In genomic region chr2:85579266-85579935, GRCh38 we compare ENCODE assay signal across 8 cellular contexts. TPM values are rescaled to one million over a fixed set of nuclear protein-coding genes. Genes with fewer than 3 reads are reported as not detected.
DNase-seq lines count a peak whose midpoint lies in the region; ATAC-seq, FAIRE-seq and TF ChIP-seq lines count a peak whose summit lies in the region.

No MANE protein-coding gene starts in this region.

- no peak for TF ChIP-seq POLR2A in GM12878 (IDR thresholded peaks at IDR 0.05; ENCODE audit: low read depth, low read length)
- TF ChIP-seq POLR2A in transverse colon (IDR thresholded peaks at IDR 0.05) = no peak

- in situ Hi-C loops in GM12878 (cut with MboI) (no loop called here), transverse colon (cut with MboI; ENCODE audit: low pct_ligation_motif_present in 1 of 4, low pct_unique_long_range_greater_than_20kb in 1 of 4, low sequenced_read_pairs in 3 of 4) (no loop called here)

- peaks cover 38% of the 10 kb centered on the region for H3K36me3 Mint-ChIP-seq in activated CD4-positive, alpha-beta T cell treated with anti-CD3 and anti-CD28 coated beads, Interleukin-2, amount 10 ng/mL, durations not matched to agents 7 days and 5 days (ENCODE audit: low read depth)

- peak overlapping the region; percentile 11; the same call in 1 of the 2 replicates for H2AFZ ChIP-seq in GM12878 (ENCODE audit: control insufficient read depth, low read depth, low read length)

- peak overlapping the region; percentile 85 for H3K4me2 ChIP-seq in GM12878 (ENCODE audit: control insufficient read depth, insufficient read depth)

- TF ChIP-seq CTCF in GM12878 (IDR thresholded peaks at IDR 0.05 in 2 of 3, conservative IDR thresholded peaks at IDR 0.05 in 1 of 3; ENCODE audit: control insufficient read depth in 2 of 3, extremely low read depth in 1 of 3, insufficient read depth in 1 of 3, low read depth in 3 of 3, low read length in 3 of 3) (no peak), lung (IDR thresholded peaks at IDR 0.05; ENCODE audit: control extremely low read depth, extremely low read depth) (no peak), transverse colon (IDR thresholded peaks at IDR 0.05) (no peak)

- POLR2A ChIA-PET in activated CD4-positive, alpha-beta T cell treated with anti-CD3 and anti-CD28 coated beads, Interleukin-2, amount 10 ng/mL, durations not matched to agents 7 days and 5 days (lab: Charles Lee) = no interaction called here
- POLR2A ChIA-PET in GM12878 (lab: Charles Lee) = interaction anchor here (0.7 to 4.6 kb wide), 7 partner anchors 8 to 41 kb away, joined by 3 to 57 read pairs (median 5); partner anchors contain the start of genes GGCX, MAT2A, RNF181 and TMEM150A

- SMC1A ChIA-PET in GM12878 (lab: Charles Lee; ENCODE audit: uncharacterized antibody, unreplicated experiment) = interaction anchor here (0.6 to 4.4 kb wide), 10 partner anchors 8 to 261 kb away, joined by 3 to 20 read pairs (median 4); partner anchors contain the start of gene RNF181

- DNase-seq in activated CD4-positive, alpha-beta T cell treated with anti-CD3 and anti-CD28 coated beads, Interleukin-2, amount 10 ng/mL, durations not matched to agents 7 days and 5 days = no peak
- no peak for DNase-seq in activated CD4-positive, alpha-beta T cell treated with anti-CD3 and anti-CD28 coated beads for 1 hour
- DNase-seq in GM12878 (ENCODE audit: low read depth, low spot score) (no peak), lung (ENCODE audit: low spot score) (no peak), transverse colon (no peak)

- peak overlapping the region; percentile 77 for H3K4me3 ChIP-seq in GM12878
- no peak overlapping the region for H3K4me3 ChIP-seq in lung
- H3K4me3 ChIP-seq in transverse colon = peak overlapping the region in 1 of 4 donors; percentile 65

- peak overlapping the region; percentile 82 for H3K9ac ChIP-seq in GM12878 (ENCODE audit: control insufficient read depth, insufficient read depth, low read length)

- H3K4me1 Mint-ChIP-seq in activated CD4-positive, alpha-beta T cell treated with anti-CD3 and anti-CD28 coated beads, Interleukin-2, amount 10 ng/mL, durations not matched to agents 7 days and 5 days = peaks cover 50% of the 10 kb centered on the region

- H3K27me3 Mint-ChIP-seq in activated CD4-positive, alpha-beta T cell treated with anti-CD3 and anti-CD28 coated beads, Interleukin-2, amount 10 ng/mL, durations not matched to agents 7 days and 5 days = no peaks in the 10 kb centered on the region

- no peak for FAIRE-seq in GM12878 (lab: Jason Lieb, UNC)

- H3K9me3 Mint-ChIP-seq in activated CD4-positive, alpha-beta T cell treated with anti-CD3 and anti-CD28 coated beads, Interleukin-2, amount 10 ng/mL, durations not matched to agents 7 days and 5 days = no peaks in the 10 kb centered on the region

- BruUV-seq in GM12878 (replicated peaks; lab: Mats Ljungman, UMichigan) = TSS peak; percentile 68

- H3K4me1 ChIP-seq in GM12878 (ENCODE audit: control insufficient read depth, insufficient read depth, low read length) (peaks cover 19% of the 10 kb centered on the region), lung (ENCODE audit: control insufficient read depth in 2 of 2, insufficient read depth in 2 of 2, low read length in 2 of 2) (peaks cover 0 to 23% of the 10 kb centered on the region in 2 donors), transverse colon (peaks cover 11 to 46% (median 26%) of the 10 kb centered on the region in 4 donors)

- TF ChIP-seq RAD21 in GM12878 (IDR thresholded peaks at IDR 0.05; ENCODE audit: insufficient read depth, low read depth, low read length) = no peak

- intact Hi-C loops in GM12878 (cut with micrococcal nuclease; ENCODE audit: unreplicated experiment) (no loop called here), transverse colon (cut with DNase I; ENCODE audit: low total_unique reads) (no loop called here)

- peaks cover 26% of the 10 kb centered on the region for H3K79me2 ChIP-seq in GM12878 (ENCODE audit: control insufficient read depth, insufficient read depth, low read length)

- TF ChIP-seq EP300 in GM12878 (IDR thresholded peaks at IDR 0.05; ENCODE audit: borderline replicate concordance in 1 of 2, control insufficient read depth in 1 of 2, low read depth in 2 of 2, low read length in 2 of 2) (no peak), transverse colon (IDR thresholded peaks at IDR 0.05; ENCODE audit: low read depth) (no peak)

- H3K36me3 ChIP-seq in GM12878 (ENCODE audit: control insufficient read depth in 2 of 2, insufficient read depth in 2 of 2, low read length in 1 of 2) = peaks cover 0 to 6% of the 10 kb centered on the region in 2 experiments; a peak in 2 of 4 replicates
- peaks cover 0 to 7% of the 10 kb centered on the region in 2 donors for H3K36me3 ChIP-seq in lung (ENCODE audit: control insufficient read depth in 2 of 2, insufficient read depth in 2 of 2, low read length in 2 of 2)
- no peaks in the 10 kb centered on the region for H3K36me3 ChIP-seq in transverse colon

- H3K27ac ChIP-seq in GM12878 (ENCODE audit: control insufficient read depth, insufficient read depth) (peak overlapping the region; percentile 77), lung (ENCODE audit: low read depth in 1 of 2, low read length in 1 of 2) (peak overlapping the region; percentile 10 to 96), transverse colon (peak overlapping the region; percentile 78 to 95 (median 84))

- CTCF ChIA-PET in activated CD4-positive, alpha-beta T cell treated with anti-CD3 and anti-CD28 coated beads, Interleukin-2, amount 10 ng/mL, durations not matched to agents 7 days and 5 days (lab: Charles Lee) = interaction anchor here (0.8 to 2.3 kb wide), 2 partner anchors 15 to 27 kb away, joined by 3 to 10 read pairs; no protein-coding TSS in a partner anchor
- CTCF ChIA-PET in GM12878 (lab: Yijun Ruan, JAX) = interaction anchor here (0.7 to 1.6 kb wide), 5 partner anchors 9 to 108 kb away, joined by 3 to 5 read pairs (median 3); partner anchors contain the start of gene RNF181

- peak overlapping the region; percentile 92 for H3K27ac Mint-ChIP-seq in activated CD4-positive, alpha-beta T cell treated with anti-CD3 and anti-CD28 coated beads, Interleukin-2, amount 10 ng/mL, durations not matched to agents 7 days and 5 days

- no peaks in the 10 kb centered on the region for H3K27me3 ChIP-seq in GM12878 (replicated peaks in 1 of 2; ENCODE audit: control insufficient read depth in 2 of 2, insufficient read depth in 2 of 2, low read length in 1 of 2)
- H3K27me3 ChIP-seq in lung (ENCODE audit: control insufficient read depth, insufficient read depth) = no peaks in the 10 kb centered on the region
- H3K27me3 ChIP-seq in transverse colon = no peaks in the 10 kb centered on the region

- RAD21 ChIA-PET in GM12878 (lab: Charles Lee; ENCODE audit: unreplicated experiment) = interaction anchor here (0.8 to 1.2 kb wide), 6 partner anchors 27 to 225 kb away, joined by 3 to 4 read pairs (median 3); partner anchors contain the start of genes ELMOD3, RETSAT and SH2D6

- ATAC-seq in GM12878 (peak; percentile 12; the same call in 2 of the 3 replicates), lung (ENCODE audit: insufficient read depth, low FRiP score) (no peak), GM18861 (IDR thresholded peaks at IDR 0.05; ENCODE audit: unreplicated experiment) (no peak), HG03039 (IDR thresholded peaks at IDR 0.05; ENCODE audit: unreplicated experiment) (no peak), GM19035 (IDR thresholded peaks at IDR 0.05; ENCODE audit: unreplicated experiment) (no peak)

- peak overlapping the region; percentile 93 for H3K4me3 Mint-ChIP-seq in activated CD4-positive, alpha-beta T cell treated with anti-CD3 and anti-CD28 coated beads, Interleukin-2, amount 10 ng/mL, durations not matched to agents 7 days and 5 days

- no peaks in the 10 kb centered on the region for H3K9me3 ChIP-seq in GM12878 (replicated peaks; ENCODE audit: control insufficient read depth, insufficient read depth, low read length)
- H3K9me3 ChIP-seq in lung (ENCODE audit: control insufficient read depth in 2 of 2, insufficient read depth in 1 of 2, low read length in 1 of 2) = no peaks in the 10 kb centered on the region
- H3K9me3 ChIP-seq in transverse colon = no peaks in the 10 kb centered on the region

- WGBS in GM12878 (ENCODE audit: insufficient coverage, insufficient replicate concordance, low lambda C conversion rate, missing lambda C conversion rate) = 64% methylated on average over 6 of the region's 6 CpGs
- WGBS in lung, 2 donors = 21 to 28% methylated on average over 6 of the region's 6 CpGs
- WGBS in transverse colon (ENCODE audit: low coverage in 1 of 2), 2 donors = 20 to 60% methylated on average over 1 to 6 of the region's 6 CpGs

- H4K20me1 ChIP-seq in GM12878 (ENCODE audit: control insufficient read depth, insufficient read depth) = no peaks in the 10 kb centered on the region

RNA-seq across cellular contexts. Expression of gene VAMP8, which starts 2.0 kb away (rescaled TPM):
- 100 to 1,000 TPM; 131 to 149 TPM for total RNA-seq in activated CD4-positive, alpha-beta T cell treated with anti-CD3 and anti-CD28 coated beads, Interleukin-2, amount 10 ng/mL, durations not matched to agents 7 days and 5 days
- total RNA-seq in GM12878 (2013; cell fraction: nucleolus; rRNA removed) = 10.0 and 11.3 TPM in 2 replicates
- 148 and 159 TPM in 2 replicates for total RNA-seq in GM12878 (2014; rRNA removed)
- total RNA-seq in GM12878 (2014; rRNA removed; fragmentation: Illumina TruSeq; extraction: Trizol) = 89.5 and 93.6 TPM in 2 replicates
- 135 and 141 TPM in 2 replicates for total RNA-seq in GM12878 (2021)
- 198 TPM for polyA plus RNA-seq in GM12878 (2011; ENCODE audit: low read depth)
- polyA plus RNA-seq in GM12878 (2011; rRNA removed) = 266 and 269 TPM in 2 replicates
- 215 and 276 TPM in 2 replicates for polyA plus RNA-seq in GM12878 (2011; cell fraction: cytosol; rRNA removed)
- 114 and 161 TPM in 2 replicates for polyA plus RNA-seq in GM12878 (2011; cell fraction: nucleus; rRNA removed)
- polyA plus RNA-seq in GM12878 (2012) = 106 and 136 TPM in 2 replicates
- polyA plus RNA-seq in GM12878 (2014; fragmentation: Illumina TruSeq; extraction: Trizol) = 266 and 296 TPM in 2 replicates
- polyA plus RNA-seq in GM12878 (2014; fragmentation: Nextera tagmentation; extraction: Ambion mirVana) = 100 to 1,000 TPM; 544 to 744 TPM
- 184 and 193 TPM in 2 replicates for polyA plus RNA-seq in GM12878 (2014; rRNA removed)
- polyA plus RNA-seq in GM12878 (2016; fragmentation: Nextera tagmentation; extraction: Ambion mirVana) = 100 to 1,000 TPM; 210 to 223 TPM
- 72.3 and 75.0 TPM in 2 replicates for polyA minus RNA-seq in GM12878 (2011; rRNA and poly(A)+ RNA removed)
- 9.9 and 19.6 TPM in 2 replicates for polyA minus RNA-seq in GM12878 (2011; cell fraction: cytosol; rRNA and poly(A)+ RNA removed)
- polyA minus RNA-seq in GM12878 (2011; cell fraction: nucleus; rRNA and poly(A)+ RNA removed) = 19.1 and 20.6 TPM in 2 replicates
- total RNA-seq in lung = 100 to 1,000 TPM in 1 of 2 donors, 10 to 100 TPM in 1; 64.0 to 207 TPM
- polyA plus RNA-seq in lung = 100 to 1,000 TPM; 434 to 626 TPM
- total RNA-seq in transverse colon = 100 to 1,000 TPM in 3 of 4 donors, 10 to 100 TPM in 1; 10.5 to 186 (median 147) TPM

RNA-seq across cellular contexts. Expression of gene VAMP5, which starts 4.8 kb away (rescaled TPM):
- total RNA-seq in activated CD4-positive, alpha-beta T cell treated with anti-CD3 and anti-CD28 coated beads, Interleukin-2, amount 10 ng/mL, durations not matched to agents 7 days and 5 days = 10 to 100 TPM; 61.5 to 67.4 TPM
- not detected in 2 replicates for total RNA-seq in GM12878 (2013; cell fraction: nucleolus; rRNA removed)
- total RNA-seq in GM12878 (2014; rRNA removed) (17.7 and 19.3 TPM in 2 replicates), GM12878 (2014; rRNA removed; fragmentation: Illumina TruSeq; extraction: Trizol) (6.7 and 7.4 TPM in 2 replicates), GM12878 (2021) (21.8 and 24.5 TPM in 2 replicates), lung (10 to 100 TPM; 18.5 to 68.8 TPM), transverse colon (10 to 100 TPM in 2 of 4 donors, 1 to 10 TPM in 1, not detected in 1; 9.4 to 26.9 (median 17.1) TPM)
- 48.6 TPM for polyA plus RNA-seq in GM12878 (2011; ENCODE audit: low read depth)
- polyA plus RNA-seq in GM12878 (2011; rRNA removed) (1.4 and 3.8 TPM in 2 replicates), GM12878 (2014; fragmentation: Illumina TruSeq; extraction: Trizol) (11.0 and 22.0 TPM in 2 replicates), GM12878 (2014; fragmentation: Nextera tagmentation; extraction: Ambion mirVana) (10 to 100 TPM; 37.1 to 52.7 TPM), GM12878 (2014; rRNA removed) (31.3 and 38.3 TPM in 2 replicates), GM12878 (2016; fragmentation: Nextera tagmentation; extraction: Ambion mirVana) (10 to 100 TPM; 23.8 to 28.0 TPM), lung (100 to 1,000 TPM in 1 of 2 donors, 10 to 100 TPM in 1; 77.3 to 165 TPM)
- polyA plus RNA-seq in GM12878 (2011; cell fraction: cytosol; rRNA removed) = 5.0 and 5.5 TPM in 2 replicates
- polyA plus RNA-seq in GM12878 (2011; cell fraction: nucleus; rRNA removed) = 7.6 TPM in 2 replicates
- 49.1 and 56.1 TPM in 2 replicates for polyA plus RNA-seq in GM12878 (2012)
- polyA minus RNA-seq in GM12878 (2011; rRNA and poly(A)+ RNA removed) = 1.7 and 1.8 TPM in 2 replicates
- not detected in 2 replicates for polyA minus RNA-seq in GM12878 (2011; cell fraction: cytosol; rRNA and poly(A)+ RNA removed)
- 0.60 TPM in 1 of 2 replicates, not detected in the other for polyA minus RNA-seq in GM12878 (2011; cell fraction: nucleus; rRNA and poly(A)+ RNA removed)

RNA-seq across cellular contexts. Expression of gene RNF181, which starts 16.1 kb away (rescaled TPM):
- 100 to 1,000 TPM in 1 of 2 experiments, 10 to 100 TPM in 1; 89.7 to 106 TPM for total RNA-seq in activated CD4-positive, alpha-beta T cell treated with anti-CD3 and anti-CD28 coated beads, Interleukin-2, amount 10 ng/mL, durations not matched to agents 7 days and 5 days
- 54.5 and 56.8 TPM in 2 replicates for total RNA-seq in GM12878 (2013; cell fraction: nucleolus; rRNA removed)
- total RNA-seq in GM12878 (2014; rRNA removed) (191 and 198 TPM in 2 replicates), GM12878 (2014; rRNA removed; fragmentation: Illumina TruSeq; extraction: Trizol) (141 TPM in 2 replicates), GM12878 (2021) (89.7 and 101 TPM in 2 replicates), lung (100 to 1,000 TPM in 1 of 2 donors, 10 to 100 TPM in 1; 90.2 to 105 TPM), transverse colon (100 to 1,000 TPM in 3 of 4 donors, 10 to 100 TPM in 1; 23.9 to 164 (median 141) TPM)
- polyA plus RNA-seq in GM12878 (2011; ENCODE audit: low read depth) = 339 TPM
- polyA plus RNA-seq in GM12878 (2011; rRNA removed) (264 and 409 TPM in 2 replicates), GM12878 (2014; fragmentation: Illumina TruSeq; extraction: Trizol) (145 and 196 TPM in 2 replicates), GM12878 (2014; fragmentation: Nextera tagmentation; extraction: Ambion mirVana) (100 to 1,000 TPM; 354 to 368 TPM), GM12878 (2014; rRNA removed) (219 and 235 TPM in 2 replicates), GM12878 (2016; fragmentation: Nextera tagmentation; extraction: Ambion mirVana) (100 to 1,000 TPM; 207 to 235 TPM), lung (100 to 1,000 TPM; 265 to 296 TPM)
- 465 and 580 TPM in 2 replicates for polyA plus RNA-seq in GM12878 (2011; cell fraction: cytosol; rRNA removed)
- polyA plus RNA-seq in GM12878 (2011; cell fraction: nucleus; rRNA removed) = 231 and 428 TPM in 2 replicates
- 222 and 245 TPM in 2 replicates for polyA plus RNA-seq in GM12878 (2012)
- polyA minus RNA-seq in GM12878 (2011; rRNA and poly(A)+ RNA removed) = 149 and 194 TPM in 2 replicates
- 33.7 and 36.6 TPM in 2 replicates for polyA minus RNA-seq in GM12878 (2011; cell fraction: cytosol; rRNA and poly(A)+ RNA removed)
- polyA minus RNA-seq in GM12878 (2011; cell fraction: nucleus; rRNA and poly(A)+ RNA removed) = 64.7 and 71.0 TPM in 2 replicates

RNA-seq across cellular contexts. Expression of gene GGCX, which starts 18.1 kb away (rescaled TPM):
- total RNA-seq in activated CD4-positive, alpha-beta T cell treated with anti-CD3 and anti-CD28 coated beads, Interleukin-2, amount 10 ng/mL, durations not matched to agents 7 days and 5 days = 10 to 100 TPM; 20.8 to 22.8 TPM
- total RNA-seq in GM12878 (2013; cell fraction: nucleolus; rRNA removed) = 42.9 and 48.5 TPM in 2 replicates
- total RNA-seq in GM12878 (2014; rRNA removed) (22.2 and 23.6 TPM in 2 replicates), GM12878 (2014; rRNA removed; fragmentation: Illumina TruSeq; extraction: Trizol) (18.5 and 20.8 TPM in 2 replicates), GM12878 (2021) (22.9 and 24.6 TPM in 2 replicates), lung (10 to 100 TPM; 41.5 to 69.2 TPM), transverse colon (10 to 100 TPM in 3 of 4 donors, 1 to 10 TPM in 1; 7.9 to 31.3 (median 23.5) TPM)
- 14.0 TPM for polyA plus RNA-seq in GM12878 (2011; ENCODE audit: low read depth)
- polyA plus RNA-seq in GM12878 (2011; rRNA removed) (20.5 and 26.1 TPM in 2 replicates), GM12878 (2014; fragmentation: Illumina TruSeq; extraction: Trizol) (18.1 and 22.5 TPM in 2 replicates), GM12878 (2014; fragmentation: Nextera tagmentation; extraction: Ambion mirVana) (10 to 100 TPM; 46.6 to 52.7 TPM), GM12878 (2014; rRNA removed) (27.0 and 37.6 TPM in 2 replicates), GM12878 (2016; fragmentation: Nextera tagmentation; extraction: Ambion mirVana) (10 to 100 TPM; 25.4 to 30.3 TPM), lung (10 to 100 TPM; 21.8 to 48.1 TPM)
- polyA plus RNA-seq in GM12878 (2011; cell fraction: cytosol; rRNA removed) = 31.8 and 34.8 TPM in 2 replicates
- polyA plus RNA-seq in GM12878 (2011; cell fraction: nucleus; rRNA removed) = 31.5 and 36.5 TPM in 2 replicates
- polyA plus RNA-seq in GM12878 (2012) = 16.8 and 18.2 TPM in 2 replicates
- polyA minus RNA-seq in GM12878 (2011; rRNA and poly(A)+ RNA removed) = 23.8 and 26.3 TPM in 2 replicates
- 4.2 and 5.5 TPM in 2 replicates for polyA minus RNA-seq in GM12878 (2011; cell fraction: cytosol; rRNA and poly(A)+ RNA removed)
- 30.6 and 37.6 TPM in 2 replicates for polyA minus RNA-seq in GM12878 (2011; cell fraction: nucleus; rRNA and poly(A)+ RNA removed)

RNA-seq across cellular contexts. Expression of gene TMEM150A, which starts 23.1 kb away (rescaled TPM):
- total RNA-seq in activated CD4-positive, alpha-beta T cell treated with anti-CD3 and anti-CD28 coated beads, Interleukin-2, amount 10 ng/mL, durations not matched to agents 7 days and 5 days = 1 to 10 TPM; 1.5 to 1.7 TPM
- 3.0 and 4.0 TPM in 2 replicates for total RNA-seq in GM12878 (2013; cell fraction: nucleolus; rRNA removed)
- total RNA-seq in GM12878 (2014; rRNA removed) (2.7 and 3.3 TPM in 2 replicates), GM12878 (2014; rRNA removed; fragmentation: Illumina TruSeq; extraction: Trizol) (1.3 and 1.7 TPM in 2 replicates), GM12878 (2021) (2.5 and 3.8 TPM in 2 replicates), lung (10 to 100 TPM; 10.2 to 29.0 TPM), transverse colon (10 to 100 TPM in 2 of 4 donors, 1 to 10 TPM in 2; 5.2 to 21.7 (median 12.8) TPM)
- polyA plus RNA-seq in GM12878 (2011; ENCODE audit: low read depth) = 2.3 TPM
- polyA plus RNA-seq in GM12878 (2011; rRNA removed) (0.68 and 1.6 TPM in 2 replicates), GM12878 (2014; fragmentation: Illumina TruSeq; extraction: Trizol) (0.68 and 2.5 TPM in 2 replicates), GM12878 (2014; fragmentation: Nextera tagmentation; extraction: Ambion mirVana) (1 to 10 TPM in 1 of 2 experiments, under 1 TPM in 1; 0.45 to 1.5 TPM), GM12878 (2014; rRNA removed) (4.1 and 4.7 TPM in 2 replicates), GM12878 (2016; fragmentation: Nextera tagmentation; extraction: Ambion mirVana) (1 to 10 TPM; 3.9 to 4.4 TPM), lung (10 to 100 TPM; 34.5 to 48.6 TPM)
- polyA plus RNA-seq in GM12878 (2011; cell fraction: cytosol; rRNA removed) = 2.1 and 2.2 TPM in 2 replicates
- polyA plus RNA-seq in GM12878 (2011; cell fraction: nucleus; rRNA removed) = 9.5 and 10.3 TPM in 2 replicates
- polyA plus RNA-seq in GM12878 (2012) = 2.6 and 3.0 TPM in 2 replicates
- 0.80 and 1.1 TPM in 2 replicates for polyA minus RNA-seq in GM12878 (2011; rRNA and poly(A)+ RNA removed)
- polyA minus RNA-seq in GM12878 (2011; cell fraction: cytosol; rRNA and poly(A)+ RNA removed) = 0.62 TPM in 1 of 2 replicates, not detected in the other
- 1.2 and 2.1 TPM in 2 replicates for polyA minus RNA-seq in GM12878 (2011; cell fraction: nucleus; rRNA and poly(A)+ RNA removed)
